16 cellular contexts compared by ENCODE assay signal in the genomic region with DNA sequence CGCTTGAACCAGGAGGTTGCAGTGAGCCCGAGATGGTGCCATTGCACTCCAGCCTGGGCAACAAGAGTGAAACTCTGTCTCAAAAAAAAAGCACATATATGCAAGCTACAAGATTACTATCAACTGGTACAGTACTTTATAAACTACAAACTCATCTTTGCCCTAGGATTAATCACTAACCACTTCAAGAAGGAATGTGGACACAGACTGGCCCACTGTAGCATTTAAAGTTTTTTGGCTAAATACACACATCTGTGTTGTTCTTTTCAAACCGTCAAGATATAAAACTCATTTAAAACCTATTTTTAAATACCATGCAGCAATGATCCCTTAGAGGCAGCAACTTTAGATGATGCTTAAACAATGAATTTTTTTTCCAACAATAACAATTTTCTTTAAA.
DNase-seq lines count a peak whose midpoint lies in the region; ATAC-seq and TF ChIP-seq lines count a peak whose summit lies in the region.
"Had no signal": no experiment of that assay in that cellular context is flagged by ENCODE, and none has a peak within 500 bp of the region (broad histone marks: within the 10 kb centered on the region; RNA-seq: fewer than 3 reads in every experiment).

No MANE protein-coding gene starts in this region.

- H3K79me2 ChIP-seq in GM23248 (ENCODE audit: insufficient read depth) = no peaks in the 10 kb centered on the region

- no peak overlapping the region for H3K9ac ChIP-seq in GM23248

- no peaks in the 10 kb centered on the region for H3K27me3 ChIP-seq in GM23248 (replicated peaks; ENCODE audit: insufficient read depth)

- H4K20me1 ChIP-seq in GM23248 (ENCODE audit: insufficient read depth) = no peaks in the 10 kb centered on the region

- peaks cover 10% of the 10 kb centered on the region for H3K4me1 ChIP-seq in GM23248 (ENCODE audit: insufficient read depth)
- H3K4me1 ChIP-seq: Caco-2 had no signal

- no peak overlapping the region for H3K4me2 ChIP-seq in GM23248 (ENCODE audit: unreplicated experiment)

- no peak overlapping the region for H2AFZ ChIP-seq in GM23248

- H3K4me3 ChIP-seq in AG04449 (ENCODE audit: low read depth, low read length) (no peak overlapping the region), GM23248 (no peak overlapping the region)
- H3K4me3 ChIP-seq: GM12878 had no signal

- H3K36me3 ChIP-seq in GM23248 (ENCODE audit: low read depth) = no peaks in the 10 kb centered on the region

- no peak for ATAC-seq in GM18498 (IDR thresholded peaks at IDR 0.05; ENCODE audit: unreplicated experiment)
- ATAC-seq: GM12878 had no signal

- in situ Hi-C loops in GM23248 (cut with MboI) = no loop called here

- DNase-seq in AG04449 (ENCODE audit: low read depth, low spot score) (peak; percentile 12), GM23248 (peak; percentile 3), RWPE1 (ENCODE audit: low spot score) (no peak), epithelial cell of prostate (ENCODE audit: low read depth, low spot score) (no peak), anterior cingulate cortex (lab: John Stamatoyannopoulos, UW) (no peak)
- DNase-seq in activated CD4-positive, CD25-positive, alpha-beta regulatory T cell treated with anti-CD3 and anti-CD28 coated beads, Interleukin-2, amount 50 U/mL, for 72 hours = no peak
- DNase-seq in stimulated activated CD4-positive, alpha-beta T cell treated with anti-CD3 and anti-CD28 coated beads, Interleukin-2, amount 100 ng/mL, for 24 hours = no peak
- DNase-seq: Caco-2; CD4-positive, CD25-positive, alpha-beta regulatory T cell; GDM1; NCI-H1436 treated with DMSO at 0.1 percent for 48 hours; NCI-H2029 treated with DMSO at 0.1 percent for 48 hours; NCI-H748 treated with DMSO at 0.1 percent for 48 hours; Right ventricle myocardium superior had no signal

- H3K27ac ChIP-seq in GM23248 (no peak overlapping the region), RWPE1 (peak overlapping the region; percentile 35; the same call in 1 of the 2 replicates), epithelial cell of prostate (peak overlapping the region; percentile 8)

- WGBS in GM23248 (ENCODE audit: low coverage in 1 of 2, low lambda C conversion rate in 2 of 2, missing lambda C conversion rate in 2 of 2), 2 experiments = 97 to 99% methylated on average over 3 of the region's 3 CpGs

- CTCF ChIA-PET in AG04449 (lab: Yijun Ruan, JAX) = no interaction called here
- CTCF ChIA-PET in RWPE1 (lab: Yijun Ruan, JAX) = no interaction called here

- TF ChIP-seq CTCF in AG04449 (IDR thresholded peaks at IDR 0.05; ENCODE audit: insufficient read depth, low read length, missing control alignments) (no peak), RWPE1 (conservative IDR thresholded peaks at IDR 0.05; ENCODE audit: low read depth) (no peak)

- POLR2A ChIA-PET in AG04449 (lab: Yijun Ruan, JAX) = no interaction called here
- POLR2A ChIA-PET in RWPE1 (lab: Yijun Ruan, JAX; ENCODE audit: low non-redundant PET) = no interaction called here

- no peaks in the 10 kb centered on the region for H3F3A ChIP-seq in GM23248 (ENCODE audit: insufficient read depth)

- H3K9me3 ChIP-seq in GM23248 (ENCODE audit: low read depth) = no peaks in the 10 kb centered on the region
- H3K9me3 ChIP-seq: Caco-2 had no signal

- H3K9me2 ChIP-seq in GM23248 (ENCODE audit: insufficient read depth) = no peaks in the 10 kb centered on the region; the same call in 1 of the 2 replicates

Comparison
In these comparisons a context has a peak if more than half of its experiments do, and no peak if none do; other contexts are left out.
1. DNase-seq: peak in AG04449 (single experiment) and GM23248 (single experiment); none in RWPE1 (single experiment), epithelial cell of prostate (single experiment), activated CD4-positive, CD25-positive, alpha-beta regulatory T cell treated with anti-CD3 and anti-CD28 coated beads, Interleukin-2, amount 50 U/mL, for 72 hours (single experiment), anterior cingulate cortex (0 of 58) and stimulated activated CD4-positive, alpha-beta T cell treated with anti-CD3 and anti-CD28 coated beads, Interleukin-2, amount 100 ng/mL, for 24 hours (0 of 2).